Comparison of ENCODE assay signal across 20 cellular contexts in the genomic region with DNA sequence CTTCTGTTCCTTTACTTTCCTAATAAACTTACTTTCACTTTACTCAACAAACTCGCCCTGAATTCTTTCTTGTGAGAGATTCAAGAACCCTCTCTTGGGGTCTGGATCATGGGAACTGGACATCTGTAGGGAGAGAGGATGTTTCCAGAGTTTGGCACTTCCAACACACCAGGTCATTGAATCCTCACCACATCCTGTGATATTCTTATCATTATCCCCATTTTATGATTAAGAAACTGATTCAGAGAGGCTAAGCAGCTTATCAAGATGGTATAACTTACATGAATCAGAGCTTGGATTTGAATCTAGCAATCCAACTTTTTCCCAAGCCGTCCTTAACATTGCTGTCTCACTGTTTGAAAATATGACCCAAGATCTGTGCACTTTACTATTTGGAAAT.
"Had no signal": no experiment of that assay in that cellular context is flagged by ENCODE, and none has a peak within 500 bp of the region (broad histone marks: within the 10 kb centered on the region; RNA-seq: fewer than 3 reads in every experiment).

No MANE protein-coding gene starts in this region.

- H3K36me3 ChIP-seq: esophagus muscularis mucosa, left lung, pancreas, stomach had no signal

- H3K36me3 Mint-ChIP-seq: memory B cell had no signal

- DNase-seq: activated CD4-positive, alpha-beta T cell treated with anti-CD3 and anti-CD28 coated beads, Interleukin-2, amount 50 U/mL, for 4 hours; activated effector memory CD4-positive, alpha-beta T cell treated with anti-CD3 and anti-CD28 coated beads, Interleukin-2, amount 50 U/mL, for 16 hours; activated T-cell treated with anti-CD3 and anti-CD28 coated beads, Interleukin-2, amount 50 U/mL, for 4 hours; aorta; dorsolateral prefrontal cortex; foreskin melanocyte; head of caudate nucleus; left lung; nephron progenitor cell; pancreas; stimulated activated CD4-positive, alpha-beta T cell treated with anti-CD3 and anti-CD28 coated beads, Interleukin-15, amount 100 ng/mL, for 24 hours; stimulated activated CD4-positive, alpha-beta T cell treated with anti-CD3 and anti-CD28 coated beads, Interleukin-4, amount 100 ng/mL, for 24 hours; stomach had no signal

- ATAC-seq: activated CD4-positive, CD25-positive, alpha-beta regulatory T cell treated with anti-CD3 and anti-CD28 coated beads, Interleukin-2, amount 50 U/mL, for 24 hours; activated T-cell treated with anti-CD3 and anti-CD28 coated beads, Interleukin-2, amount 50 U/mL, for 4 hours; left lung; pancreas had no signal

- H3K27ac Mint-ChIP-seq: activated naive CD8-positive, alpha-beta T cell; memory B cell; nephron progenitor cell had no signal

- H3K27ac ChIP-seq: dorsolateral prefrontal cortex, esophagus muscularis mucosa, left lung, pancreas, stomach had no signal

- FAIRE-seq: endometrium, islet of Langerhans, pancreas, urothelium cell line had no signal

- H3K4me3 Mint-ChIP-seq: activated naive CD8-positive, alpha-beta T cell; activated T-cell treated with anti-CD3 and anti-CD28 coated beads, Interleukin-2, amount 50 U/mL, for 4 hours; memory B cell; nephron progenitor cell had no signal

- H3K4me1 ChIP-seq: left lung, pancreas had no signal

- H3K27me3 ChIP-seq: dorsolateral prefrontal cortex, esophagus muscularis mucosa, left lung, pancreas, stomach had no signal

- H3K9me3 ChIP-seq: esophagus muscularis mucosa, left lung, pancreas, stomach had no signal

- H3K4me3 ChIP-seq: dorsolateral prefrontal cortex, esophagus muscularis mucosa, left lung, pancreas, stomach had no signal

- H3K9me3 Mint-ChIP-seq: activated T-cell treated with anti-CD3 and anti-CD28 coated beads, Interleukin-2, amount 50 U/mL, for 4 hours; memory B cell; nephron progenitor cell had no signal
